ENCODE assay signal across 1 cellular context in genomic region chr12:52214421-52214802, GRCh38.
TF ChIP-seq lines count a peak whose summit lies in the region.

No MANE protein-coding gene starts in this region.

TF ChIP-seq in IMR-90, 13 proteins besides CTCF, POLR2A, EP300 and RAD21:
- TF ChIP-seq MXI1 (IDR thresholded peaks at IDR 0.05; ENCODE audit: borderline replicate concordance, low read depth, low read length): no peak
- TF ChIP-seq FOS (IDR thresholded peaks at IDR 0.05; ENCODE audit: low read depth, low read length): no peak
- TF ChIP-seq, protein P1, sequence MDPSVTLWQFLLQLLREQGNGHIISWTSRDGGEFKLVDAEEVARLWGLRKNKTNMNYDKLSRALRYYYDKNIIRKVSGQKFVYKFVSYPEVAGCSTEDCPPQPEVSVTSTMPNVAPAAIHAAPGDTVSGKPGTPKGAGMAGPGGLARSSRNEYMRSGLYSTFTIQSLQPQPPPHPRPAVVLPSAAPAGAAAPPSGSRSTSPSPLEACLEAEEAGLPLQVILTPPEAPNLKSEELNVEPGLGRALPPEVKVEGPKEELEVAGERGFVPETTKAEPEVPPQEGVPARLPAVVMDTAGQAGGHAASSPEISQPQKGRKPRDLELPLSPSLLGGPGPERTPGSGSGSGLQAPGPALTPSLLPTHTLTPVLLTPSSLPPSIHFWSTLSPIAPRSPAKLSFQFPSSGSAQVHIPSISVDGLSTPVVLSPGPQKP (IDR thresholded peaks at IDR 0.05; ENCODE audit: borderline replicate concordance, low read depth, low read length): no peak
- no peak for TF ChIP-seq CEBPB (IDR thresholded peaks at IDR 0.05; ENCODE audit: low read depth, low read length)
- TF ChIP-seq, protein P2, sequence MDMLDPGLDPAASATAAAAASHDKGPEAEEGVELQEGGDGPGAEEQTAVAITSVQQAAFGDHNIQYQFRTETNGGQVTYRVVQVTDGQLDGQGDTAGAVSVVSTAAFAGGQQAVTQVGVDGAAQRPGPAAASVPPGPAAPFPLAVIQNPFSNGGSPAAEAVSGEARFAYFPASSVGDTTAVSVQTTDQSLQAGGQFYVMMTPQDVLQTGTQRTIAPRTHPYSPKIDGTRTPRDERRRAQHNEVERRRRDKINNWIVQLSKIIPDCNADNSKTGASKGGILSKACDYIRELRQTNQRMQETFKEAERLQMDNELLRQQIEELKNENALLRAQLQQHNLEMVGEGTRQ (IDR thresholded peaks at IDR 0.05; ENCODE audit: low read depth, low read length): no peak
- no peak for TF ChIP-seq CHD1 (IDR thresholded peaks at IDR 0.05; ENCODE audit: low read depth, low read length)
- TF ChIP-seq BHLHE40 (IDR thresholded peaks at IDR 0.05; ENCODE audit: low read depth, low read length): no peak
- TF ChIP-seq RFX5 (IDR thresholded peaks at IDR 0.05; ENCODE audit: low read depth, low read length): no peak
- TF ChIP-seq RCOR1 (IDR thresholded peaks at IDR 0.05; ENCODE audit: insufficient replicate concordance, low read length): no peak
- TF ChIP-seq SMC3 (IDR thresholded peaks at IDR 0.05; ENCODE audit: low read depth, low read length): no peak
